8 cellular contexts compared by ENCODE assay signal in genomic region chr1:23800396-23801337, GRCh38. TPM values are rescaled to one million over a fixed set of nuclear protein-coding genes. Genes with fewer than 3 reads are reported as not detected.
DNase-seq lines count a peak whose midpoint lies in the region; ATAC-seq and TF ChIP-seq lines count a peak whose summit lies in the region.

GALE (minus strand) TSS chr1:23800754; CDS start chr1:23799007, 1,747 bp downstream.

- H3K27ac ChIP-seq in CD8-positive, alpha-beta T cell (ENCODE audit: low read depth, low read length), result peak within 1 kb of the TSS; percentile 78
- H3K27ac ChIP-seq in HUES48 (ENCODE audit: low read depth, low read length) (peak within 1 kb of the TSS; percentile 89), mesodermal cell (ENCODE audit: low read depth, low read length, severe bottlenecking) (peak within 1 kb of the TSS; percentile 83)

- no peak for TF ChIP-seq CTCF in CD8-positive, alpha-beta T cell (IDR thresholded peaks at IDR 0.05)

- H3K9me3 ChIP-seq in CD8-positive, alpha-beta T cell (ENCODE audit: low read length), result no peaks in the 10 kb centered on the region
- H3K9me3 ChIP-seq in HUES48 (ENCODE audit: control insufficient read depth, insufficient read depth, low read length) (no peaks in the 10 kb centered on the region), NT2/D1 (ENCODE audit: insufficient read depth, low read length) (no peaks in the 10 kb centered on the region), endocrine pancreas (ENCODE audit: control insufficient read depth, low read length) (no peaks in the 10 kb centered on the region), mesodermal cell (ENCODE audit: control insufficient read depth, low read length) (no peaks in the 10 kb centered on the region)

- intact Hi-C loops in CD8-positive, alpha-beta T cell (cut with DNase I, micrococcal nuclease), result loop anchor here (1.0 to 10.0 kb wide), 12 partner anchors 9 to 432 kb away; partner anchors contain the start of genes ELOA (in 2 of the 2), HMGCL (in 2 of the 2), LYPLA2 (in 2 of the 2) and PITHD1 (in 2 of the 2)

- peak within 1 kb of the TSS; percentile 91 for H3K27ac Mint-ChIP-seq in CD8-positive, alpha-beta T cell

- H3K27me3 ChIP-seq in CD8-positive, alpha-beta T cell (ENCODE audit: insufficient read depth, low read length), result no peaks in the 10 kb centered on the region
- peaks cover 5% of the 10 kb centered on the region; the same call in 1 of the 2 replicates for H3K27me3 ChIP-seq in HUES48 (ENCODE audit: control insufficient read depth, insufficient read depth, low read length)
- H3K27me3 ChIP-seq in NT2/D1 (ENCODE audit: insufficient read depth, insufficient read length), result peaks cover 9% of the 10 kb centered on the region
- no peaks in the 10 kb centered on the region for H3K27me3 ChIP-seq in endocrine pancreas (ENCODE audit: control insufficient read depth, insufficient read depth, low read length)

- POLR2A ChIA-PET in CD8-positive, alpha-beta T cell (lab: Charles Lee), result interaction anchor here (0.6 to 5.7 kb wide), 9 partner anchors 10 to 159 kb away, joined by 3 to 25 read pairs (median 5); partner anchors contain the start of genes HMGCL, LYPLA2, PITHD1 and PNRC2

- peaks cover 36% of the 10 kb centered on the region for H3K36me3 Mint-ChIP-seq in CD8-positive, alpha-beta T cell

- peak within 1 kb of the TSS; percentile 93 for H3K4me3 Mint-ChIP-seq in CD8-positive, alpha-beta T cell

- H3K27me3 Mint-ChIP-seq in CD8-positive, alpha-beta T cell (ENCODE audit: low read depth), result no peaks in the 10 kb centered on the region

- no peaks in the 10 kb centered on the region for H3K36me3 ChIP-seq in CD8-positive, alpha-beta T cell (ENCODE audit: insufficient read depth, low read length)
- peaks cover 26% of the 10 kb centered on the region for H3K36me3 ChIP-seq in HUES48 (ENCODE audit: control insufficient read depth, insufficient read depth, low read length)
- H3K36me3 ChIP-seq in NT2/D1 (ENCODE audit: insufficient read depth, insufficient read length, low read length), result peaks cover 30% of the 10 kb centered on the region
- no peaks in the 10 kb centered on the region for H3K36me3 ChIP-seq in endocrine pancreas (ENCODE audit: control insufficient read depth, insufficient read depth, low read length)
- H3K36me3 ChIP-seq in mesodermal cell (ENCODE audit: control insufficient read depth, insufficient read depth, low read length), result peaks cover 28% of the 10 kb centered on the region

- peak; percentile 95 to 98 (median 97) for DNase-seq in CD8-positive, alpha-beta T cell
- DNase-seq in NT2/D1 (ENCODE audit: low read depth, low spot score), result no peak
- peak; percentile 93 for DNase-seq in activated CD8-positive, alpha-beta memory T cell treated with anti-CD3 and anti-CD28 coated beads, Interleukin-2, amount 50 U/mL, for 1 hour (ENCODE audit: extremely low read depth)
- peak; percentile 96 for DNase-seq in stimulated activated CD8-positive, alpha-beta memory T cell treated with anti-CD3 and anti-CD28 coated beads, Interleukin-15, amount 100 ng/mL, for 24 hours (ENCODE audit: low read depth)

- peak within 1 kb of the TSS; percentile 57 for H3K4me3 ChIP-seq in CD8-positive, alpha-beta T cell (ENCODE audit: low read depth, low read length)
- peak within 1 kb of the TSS; percentile 92 for H3K4me3 ChIP-seq in HUES48 (ENCODE audit: low read depth, low read length)
- peak within 1 kb of the TSS; percentile 78 for H3K4me3 ChIP-seq in NT2/D1 (ENCODE audit: insufficient read length, low read depth)
- peak within 1 kb of the TSS; percentile 23 for H3K4me3 ChIP-seq in endocrine pancreas (ENCODE audit: control insufficient read depth, insufficient read depth, low read length)
- H3K4me3 ChIP-seq in mesodermal cell (ENCODE audit: extremely low read depth, insufficient read depth, low read length, poor library complexity, severe bottlenecking), result peak within 1 kb of the TSS; percentile 80

- H3K4me1 ChIP-seq in CD8-positive, alpha-beta T cell (ENCODE audit: insufficient read depth, low read length), result peaks cover 18% of the 10 kb centered on the region
- H3K4me1 ChIP-seq in HUES48 (ENCODE audit: control insufficient read depth, insufficient read depth, low read length), result peaks cover 8% of the 10 kb centered on the region
- H3K4me1 ChIP-seq in NT2/D1 (ENCODE audit: insufficient read depth, insufficient read length), result peaks cover 9% of the 10 kb centered on the region
- no peaks in the 10 kb centered on the region for H3K4me1 ChIP-seq in endocrine pancreas (ENCODE audit: control insufficient read depth, insufficient read depth, low read length)
- H3K4me1 ChIP-seq in mesodermal cell (ENCODE audit: control insufficient read depth, insufficient read depth, low read length, poor library complexity, severe bottlenecking), result peaks cover 15% of the 10 kb centered on the region

- 0 to 1% methylated on average over 59 to 64 of the region's 83 CpGs for WGBS in mesodermal cell (ENCODE audit: insufficient coverage in 2 of 2), 2 experiments

- H3K4me1 Mint-ChIP-seq in CD8-positive, alpha-beta T cell (ENCODE audit: low read depth), result peaks cover 12% of the 10 kb centered on the region

- ATAC-seq in CD8-positive, alpha-beta T cell, result peak; percentile 93
- ATAC-seq in GM21360 (IDR thresholded peaks at IDR 0.05; ENCODE audit: unreplicated experiment), result peak; percentile 69

- CTCF ChIA-PET in CD8-positive, alpha-beta T cell (lab: Charles Lee), result interaction anchor here (1.2 to 6.6 kb wide), 5 partner anchors 10 to 116 kb away, joined by 3 to 43 read pairs (median 7); partner anchors contain the start of genes CNR2 and PITHD1

- no peaks in the 10 kb centered on the region for H3K9me3 Mint-ChIP-seq in CD8-positive, alpha-beta T cell

- H3K9ac ChIP-seq in HUES48 (ENCODE audit: low read depth, low read length) (peak within 1 kb of the TSS; percentile 66), NT2/D1 (ENCODE audit: insufficient read length, low read depth) (peak within 1 kb of the TSS; percentile 90), endocrine pancreas (ENCODE audit: control insufficient read depth, insufficient read depth, low read length) (peak within 1 kb of the TSS; percentile 87)

RNA-seq across cellular contexts. Expression of gene GALE, which starts in this region (rescaled TPM):
- 1 to 10 TPM; 4.6 to 4.7 TPM for total RNA-seq in CD8-positive, alpha-beta T cell
- polyA plus RNA-seq in mesodermal cell (2013, experiment 1 of 2), result 44.9 TPM
- polyA plus RNA-seq in mesodermal cell (2013, experiment 2 of 2), result 36.6 TPM

Comparison
In these comparisons a context has a peak if more than half of its experiments do, and no peak if none do; other contexts are left out.
1. H3K4me3 ChIP-seq: peak in every context shown above with its lines; median percentile 92 in HUES48; 80 in mesodermal cell; 78 in NT2/D1; 57 in CD8-positive, alpha-beta T cell; 23 in endocrine pancreas.